ENCODE assay signal across 1 cellular context in the genomic region with DNA sequence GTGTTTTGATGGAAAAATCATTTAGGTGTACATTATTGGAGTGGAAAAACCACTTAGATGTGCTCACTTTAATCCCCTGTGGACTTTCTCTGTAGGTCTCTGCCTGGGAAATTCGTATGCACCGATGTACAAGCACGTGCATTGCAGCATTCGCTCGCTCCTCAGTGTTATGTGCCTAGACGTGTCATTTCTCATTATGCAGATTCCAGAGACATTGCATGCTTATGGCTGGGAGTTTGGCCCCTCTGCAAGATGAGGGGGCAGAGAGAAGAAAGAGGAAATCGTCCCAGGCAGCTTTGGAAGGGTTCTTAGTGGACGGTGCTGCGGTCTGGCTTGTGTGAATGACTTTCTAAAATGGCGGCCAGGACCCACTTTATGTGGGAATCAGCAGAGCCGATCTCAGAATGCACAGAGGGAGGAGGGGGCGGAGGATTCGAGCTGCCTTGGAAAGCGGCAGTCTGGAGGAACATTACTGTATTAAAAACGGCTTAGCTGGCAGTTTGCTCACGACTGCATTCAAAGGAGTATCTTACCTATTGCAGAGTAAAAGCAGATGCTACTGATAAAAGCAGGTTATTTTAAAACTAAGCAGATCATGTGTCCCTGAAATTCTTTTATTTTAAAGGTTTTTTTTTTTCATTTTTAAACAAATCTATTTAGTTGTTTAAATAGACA.
TF ChIP-seq lines count a peak whose summit lies in the region.

No MANE protein-coding gene starts in this region.

TF ChIP-seq in HepG2, 621 proteins besides CTCF, POLR2A, EP300 and RAD21 (continued from another document and continues in another):
- TF ChIP-seq, protein P1, sequence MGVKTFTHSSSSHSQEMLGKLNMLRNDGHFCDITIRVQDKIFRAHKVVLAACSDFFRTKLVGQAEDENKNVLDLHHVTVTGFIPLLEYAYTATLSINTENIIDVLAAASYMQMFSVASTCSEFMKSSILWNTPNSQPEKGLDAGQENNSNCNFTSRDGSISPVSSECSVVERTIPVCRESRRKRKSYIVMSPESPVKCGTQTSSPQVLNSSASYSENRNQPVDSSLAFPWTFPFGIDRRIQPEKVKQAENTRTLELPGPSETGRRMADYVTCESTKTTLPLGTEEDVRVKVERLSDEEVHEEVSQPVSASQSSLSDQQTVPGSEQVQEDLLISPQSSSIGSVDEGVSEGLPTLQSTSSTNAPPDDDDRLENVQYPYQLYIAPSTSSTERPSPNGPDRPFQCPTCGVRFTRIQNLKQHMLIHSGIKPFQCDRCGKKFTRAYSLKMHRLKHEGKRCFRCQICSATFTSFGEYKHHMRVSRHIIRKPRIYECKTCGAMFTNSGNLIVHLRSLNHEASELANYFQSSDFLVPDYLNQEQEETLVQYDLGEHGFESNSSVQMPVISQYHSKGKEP (CRISPR knock-in tag; IDR thresholded peaks at IDR 0.05) = no peak
- TF ChIP-seq CBX2 (IDR thresholded peaks at IDR 0.05; ENCODE audit: low read depth, low read length) (no peak), CBX2 (CRISPR knock-in tag; IDR thresholded peaks at IDR 0.05; ENCODE audit: low read depth) (no peak), HES4 (CRISPR knock-in tag; IDR thresholded peaks at IDR 0.05; ENCODE audit: borderline replicate concordance) (no peak), PRPF4 (IDR thresholded peaks at IDR 0.05; ENCODE audit: low read depth, low read length, poor library complexity, severe bottlenecking) (no peak), ZNF142 (CRISPR knock-in tag; IDR thresholded peaks at IDR 0.05) (no peak), ISX (CRISPR knock-in tag; conservative IDR thresholded peaks at IDR 0.05) (no peak), ZBTB42 (CRISPR knock-in tag; IDR thresholded peaks at IDR 0.05) (no peak), MAFK (conservative IDR thresholded peaks at IDR 0.05 in 1 of 2, IDR thresholded peaks at IDR 0.05 in 1 of 2; ENCODE audit: low read length in 2 of 2) (peak; percentile 52 to 53; a peak in 3 of 4 replicates), ZNF350 (CRISPR knock-in tag; IDR thresholded peaks at IDR 0.05; ENCODE audit: borderline replicate concordance, low read depth) (0 out of 2 replicates have a peak, but pooled peaks have one; percentile 7), MTA1 (CRISPR knock-in tag; IDR thresholded peaks at IDR 0.05; ENCODE audit: borderline replicate concordance) (no peak), CENPT (CRISPR knock-in tag; IDR thresholded peaks at IDR 0.05; ENCODE audit: low read depth) (no peak), PAXIP1 (CRISPR knock-in tag; conservative IDR thresholded peaks at IDR 0.05) (peak; percentile 34), ZNF446 (CRISPR knock-in tag; IDR thresholded peaks at IDR 0.05) (no peak), ZMYM4 (CRISPR knock-in tag; IDR thresholded peaks at IDR 0.05) (peak; percentile 48), GMEB2 (CRISPR knock-in tag; IDR thresholded peaks at IDR 0.05; ENCODE audit: low read depth) (no peak), ZEB1 (IDR thresholded peaks at IDR 0.05; ENCODE audit: insufficient replicate concordance, low read depth) (no peak), GLI4 (CRISPR knock-in tag; IDR thresholded peaks at IDR 0.05; ENCODE audit: borderline replicate concordance) (no peak), TRIM24 (CRISPR knock-in tag; IDR thresholded peaks at IDR 0.05) (no peak), ZNF296 (CRISPR knock-in tag; conservative IDR thresholded peaks at IDR 0.05) (0 out of 2 replicates have a peak, but pooled peaks have one; percentile 18), MAZ (IDR thresholded peaks at IDR 0.05; ENCODE audit: borderline replicate concordance, low read depth, low read length) (no peak), MAZ (CRISPR knock-in tag; IDR thresholded peaks at IDR 0.05; ENCODE audit: low read depth) (peak; percentile 37; the same call in 1 of the 2 replicates), ZNF570 (CRISPR knock-in tag; IDR thresholded peaks at IDR 0.05; ENCODE audit: borderline replicate concordance) (no peak), ARNTL (CRISPR knock-in tag; IDR thresholded peaks at IDR 0.05) (peak; percentile 19; the same call in 1 of the 2 replicates), ZSCAN9 (CRISPR knock-in tag; IDR thresholded peaks at IDR 0.05; ENCODE audit: borderline replicate concordance) (0 out of 2 replicates have a peak, but pooled peaks have one; percentile 11), SRY (CRISPR knock-in tag; IDR thresholded peaks at IDR 0.05) (0 out of 2 replicates have a peak, but pooled peaks have one; percentile 8), ZNF720 (CRISPR knock-in tag; IDR thresholded peaks at IDR 0.05) (no peak), FOXP1 (IDR thresholded peaks at IDR 0.05) (no peak), FOXP1 (CRISPR knock-in tag; IDR thresholded peaks at IDR 0.05) (no peak), SP4 (CRISPR knock-in tag; IDR thresholded peaks at IDR 0.05) (0 out of 2 replicates have a peak, but pooled peaks have one; percentile 41), ZNF562 (CRISPR knock-in tag; IDR thresholded peaks at IDR 0.05; ENCODE audit: borderline replicate concordance) (no peak), TCF7L2 (IDR thresholded peaks at IDR 0.05; ENCODE audit: low read depth, low read length) (no peak), MEIS2 (CRISPR knock-in tag; IDR thresholded peaks at IDR 0.05) (no peak), TBX2 (CRISPR knock-in tag; IDR thresholded peaks at IDR 0.05; ENCODE audit: borderline replicate concordance) (peak; percentile 46; the same call in 1 of the 2 replicates), FOXO1 (CRISPR knock-in tag; IDR thresholded peaks at IDR 0.05) (no peak; the same call in 1 of the 2 replicates), MXI1 (IDR thresholded peaks at IDR 0.05; ENCODE audit: borderline replicate concordance, low read depth, low read length) (peak; percentile 22; the same call in 1 of the 3 replicates), FIP1L1 (IDR thresholded peaks at IDR 0.05; ENCODE audit: borderline replicate concordance, insufficient read depth, low read depth, low read length) (no peak), RAD51 (IDR thresholded peaks at IDR 0.05; ENCODE audit: borderline replicate concordance) (no peak), ZC3H4 (CRISPR knock-in tag; IDR thresholded peaks at IDR 0.05; ENCODE audit: borderline replicate concordance) (peak; percentile 87; the same call in 1 of the 2 replicates)
- TF ChIP-seq, protein P2, sequence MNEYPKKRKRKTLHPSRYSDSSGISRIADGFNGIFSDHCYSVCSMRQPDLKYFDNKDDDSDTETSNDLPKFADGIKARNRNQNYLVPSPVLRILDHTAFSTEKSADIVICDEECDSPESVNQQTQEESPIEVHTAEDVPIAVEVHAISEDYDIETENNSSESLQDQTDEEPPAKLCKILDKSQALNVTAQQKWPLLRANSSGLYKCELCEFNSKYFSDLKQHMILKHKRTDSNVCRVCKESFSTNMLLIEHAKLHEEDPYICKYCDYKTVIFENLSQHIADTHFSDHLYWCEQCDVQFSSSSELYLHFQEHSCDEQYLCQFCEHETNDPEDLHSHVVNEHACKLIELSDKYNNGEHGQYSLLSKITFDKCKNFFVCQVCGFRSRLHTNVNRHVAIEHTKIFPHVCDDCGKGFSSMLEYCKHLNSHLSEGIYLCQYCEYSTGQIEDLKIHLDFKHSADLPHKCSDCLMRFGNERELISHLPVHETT (CRISPR knock-in tag; conservative IDR thresholded peaks at IDR 0.05) = no peak
- TF ChIP-seq, protein P3, sequence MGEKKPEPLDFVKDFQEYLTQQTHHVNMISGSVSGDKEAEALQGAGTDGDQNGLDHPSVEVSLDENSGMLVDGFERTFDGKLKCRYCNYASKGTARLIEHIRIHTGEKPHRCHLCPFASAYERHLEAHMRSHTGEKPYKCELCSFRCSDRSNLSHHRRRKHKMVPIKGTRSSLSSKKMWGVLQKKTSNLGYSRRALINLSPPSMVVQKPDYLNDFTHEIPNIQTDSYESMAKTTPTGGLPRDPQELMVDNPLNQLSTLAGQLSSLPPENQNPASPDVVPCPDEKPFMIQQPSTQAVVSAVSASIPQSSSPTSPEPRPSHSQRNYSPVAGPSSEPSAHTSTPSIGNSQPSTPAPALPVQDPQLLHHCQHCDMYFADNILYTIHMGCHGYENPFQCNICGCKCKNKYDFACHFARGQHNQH (CRISPR knock-in tag; IDR thresholded peaks at IDR 0.05) = no peak
- TF ChIP-seq, protein P4, sequence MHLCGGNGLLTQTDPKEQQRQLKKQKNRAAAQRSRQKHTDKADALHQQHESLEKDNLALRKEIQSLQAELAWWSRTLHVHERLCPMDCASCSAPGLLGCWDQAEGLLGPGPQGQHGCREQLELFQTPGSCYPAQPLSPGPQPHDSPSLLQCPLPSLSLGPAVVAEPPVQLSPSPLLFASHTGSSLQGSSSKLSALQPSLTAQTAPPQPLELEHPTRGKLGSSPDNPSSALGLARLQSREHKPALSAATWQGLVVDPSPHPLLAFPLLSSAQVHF (CRISPR knock-in tag; IDR thresholded peaks at IDR 0.05) = no peak
- TF ChIP-seq, protein P5, sequence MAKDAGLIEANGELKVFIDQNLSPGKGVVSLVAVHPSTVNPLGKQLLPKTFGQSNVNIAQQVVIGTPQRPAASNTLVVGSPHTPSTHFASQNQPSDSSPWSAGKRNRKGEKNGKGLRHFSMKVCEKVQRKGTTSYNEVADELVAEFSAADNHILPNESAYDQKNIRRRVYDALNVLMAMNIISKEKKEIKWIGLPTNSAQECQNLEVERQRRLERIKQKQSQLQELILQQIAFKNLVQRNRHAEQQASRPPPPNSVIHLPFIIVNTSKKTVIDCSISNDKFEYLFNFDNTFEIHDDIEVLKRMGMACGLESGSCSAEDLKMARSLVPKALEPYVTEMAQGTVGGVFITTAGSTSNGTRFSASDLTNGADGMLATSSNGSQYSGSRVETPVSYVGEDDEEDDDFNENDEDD (CRISPR knock-in tag; IDR thresholded peaks at IDR 0.05; ENCODE audit: borderline replicate concordance) = no peak
